In the genomic region with DNA sequence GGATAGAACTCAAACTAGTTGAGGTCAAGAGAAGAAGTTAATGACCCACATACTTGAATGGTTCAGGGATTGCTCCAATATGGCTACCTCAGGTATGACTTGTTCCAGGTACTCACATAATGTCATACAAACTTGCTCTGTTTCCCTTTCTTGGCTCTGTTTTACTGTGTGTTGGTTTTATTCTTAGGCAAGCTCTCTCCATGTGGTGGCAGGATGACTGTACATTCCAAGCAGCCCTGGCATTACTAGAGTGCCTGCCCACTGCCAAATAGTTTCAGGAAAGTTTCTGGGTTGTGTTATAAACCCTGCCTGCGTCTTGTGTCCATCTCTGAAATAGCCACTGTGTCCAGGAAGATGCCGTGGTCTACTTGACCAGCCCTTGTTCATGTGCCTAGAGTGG, we compare ENCODE assay signal across 21 cellular contexts.
DNase-seq lines count a peak whose midpoint lies in the region; ATAC-seq, FAIRE-seq and TF ChIP-seq lines count a peak whose summit lies in the region.
"Had no signal": no experiment of that assay in that cellular context is flagged by ENCODE, and none has a peak within 500 bp of the region (broad histone marks: within the 10 kb centered on the region; RNA-seq: fewer than 3 reads in every experiment).

No MANE protein-coding gene starts in this region.

- H3K27me3 Mint-ChIP-seq in WTC11 (ENCODE audit: low read depth), result no peaks in the 10 kb centered on the region
- H3K27me3 Mint-ChIP-seq: CD8-positive, alpha-beta memory T cell had no signal

- peaks cover 42% of the 10 kb centered on the region for H3K9me3 Mint-ChIP-seq in WTC11

- FAIRE-seq in RCC 7860 (lab: Jason Lieb, UNC), result no peak
- FAIRE-seq: D721Med, GM12892, GM18507 had no signal

- CTCF ChIA-PET in WTC11 (lab: Charles Lee), result interaction anchor here (0.9 to 1.5 kb wide), 2 partner anchors 19 to 496 kb away, joined by 3 to 6 read pairs; no protein-coding TSS in a partner anchor

- H3K4me3 ChIP-seq in AG10803 (ENCODE audit: low read length), result no peak overlapping the region
- H3K4me3 ChIP-seq: MG63, SJCRH30 had no signal

- no peak overlapping the region for H3K4me3 Mint-ChIP-seq in WTC11
- H3K4me3 Mint-ChIP-seq: CD8-positive, alpha-beta memory T cell had no signal

- H3K4me1 Mint-ChIP-seq in WTC11, result peaks cover 9% of the 10 kb centered on the region
- H3K4me1 Mint-ChIP-seq: CD8-positive, alpha-beta memory T cell had no signal

- no peak overlapping the region for H3K27ac Mint-ChIP-seq in WTC11
- H3K27ac Mint-ChIP-seq: CD8-positive, alpha-beta memory T cell had no signal

- H3K36me3 Mint-ChIP-seq in WTC11, result peaks cover 44% of the 10 kb centered on the region
- H3K36me3 Mint-ChIP-seq: CD8-positive, alpha-beta memory T cell had no signal

- POLR2A ChIA-PET in WTC11 (lab: Charles Lee), result interaction anchor here (1.7 kb wide), 1 partner anchor 17 kb away, joined by 4 read pairs; no protein-coding TSS in a partner anchor

- TF ChIP-seq CTCF in AG10803 (conservative IDR thresholded peaks at IDR 0.05; ENCODE audit: low read length), result no peak
- no peak for TF ChIP-seq CTCF in WTC11 (IDR thresholded peaks at IDR 0.05)

- DNase-seq in AG10803 (ENCODE audit: low read depth) (peak; percentile 20), RCC 7860 (ENCODE audit: low spot score) (peak; percentile 26), glomerular visceral epithelial cell (ENCODE audit: extremely low spot score) (peak; percentile 60), renal cortical epithelial cell (ENCODE audit: low read depth) (peak; percentile 73), RPMI8226 (no peak), T-helper 9 cell (no peak), WTC11 (ENCODE audit: low spot score) (no peak), activated gamma-delta T cell (lab: John Stamatoyannopoulos, UW) (no peak)
- DNase-seq: C1 segment of cervical spinal cord; CD8-positive, alpha-beta memory T cell; MG63; NCI-H1048; NCI-H1436; NCI-H1930; NCI-H226; NCI-H524 treated with DMSO at 0.1 percent for 48 hours; PC-3; SJCRH30 had no signal

- no peak for ATAC-seq in WTC11
- ATAC-seq: PC-3 had no signal

TF ChIP-seq in WTC11, 78 proteins besides CTCF, POLR2A, EP300 and RAD21:
- no peak for TF ChIP-seq MAX (CRISPR knock-in tag; IDR thresholded peaks at IDR 0.05)
- no peak for TF ChIP-seq AR (CRISPR knock-in tag; IDR thresholded peaks at IDR 0.05)
- no peak for TF ChIP-seq IRF2 (CRISPR knock-in tag; IDR thresholded peaks at IDR 0.05; ENCODE audit: borderline replicate concordance, low read depth)
- no peak for TF ChIP-seq NFATC4 (CRISPR knock-in tag; IDR thresholded peaks at IDR 0.05)
- no peak for TF ChIP-seq ZNF416 (CRISPR knock-in tag; IDR thresholded peaks at IDR 0.05)
- TF ChIP-seq NFYB (CRISPR knock-in tag; conservative IDR thresholded peaks at IDR 0.05; ENCODE audit: low read depth), result no peak
- TF ChIP-seq HMGA2 (CRISPR knock-in tag; IDR thresholded peaks at IDR 0.05), result no peak
- no peak for TF ChIP-seq TEAD4 (CRISPR knock-in tag; IDR thresholded peaks at IDR 0.05)
- no peak for TF ChIP-seq ETV6 (CRISPR knock-in tag; IDR thresholded peaks at IDR 0.05)
- no peak for TF ChIP-seq HMGXB4 (CRISPR knock-in tag; IDR thresholded peaks at IDR 0.05)
- TF ChIP-seq, protein P1, sequence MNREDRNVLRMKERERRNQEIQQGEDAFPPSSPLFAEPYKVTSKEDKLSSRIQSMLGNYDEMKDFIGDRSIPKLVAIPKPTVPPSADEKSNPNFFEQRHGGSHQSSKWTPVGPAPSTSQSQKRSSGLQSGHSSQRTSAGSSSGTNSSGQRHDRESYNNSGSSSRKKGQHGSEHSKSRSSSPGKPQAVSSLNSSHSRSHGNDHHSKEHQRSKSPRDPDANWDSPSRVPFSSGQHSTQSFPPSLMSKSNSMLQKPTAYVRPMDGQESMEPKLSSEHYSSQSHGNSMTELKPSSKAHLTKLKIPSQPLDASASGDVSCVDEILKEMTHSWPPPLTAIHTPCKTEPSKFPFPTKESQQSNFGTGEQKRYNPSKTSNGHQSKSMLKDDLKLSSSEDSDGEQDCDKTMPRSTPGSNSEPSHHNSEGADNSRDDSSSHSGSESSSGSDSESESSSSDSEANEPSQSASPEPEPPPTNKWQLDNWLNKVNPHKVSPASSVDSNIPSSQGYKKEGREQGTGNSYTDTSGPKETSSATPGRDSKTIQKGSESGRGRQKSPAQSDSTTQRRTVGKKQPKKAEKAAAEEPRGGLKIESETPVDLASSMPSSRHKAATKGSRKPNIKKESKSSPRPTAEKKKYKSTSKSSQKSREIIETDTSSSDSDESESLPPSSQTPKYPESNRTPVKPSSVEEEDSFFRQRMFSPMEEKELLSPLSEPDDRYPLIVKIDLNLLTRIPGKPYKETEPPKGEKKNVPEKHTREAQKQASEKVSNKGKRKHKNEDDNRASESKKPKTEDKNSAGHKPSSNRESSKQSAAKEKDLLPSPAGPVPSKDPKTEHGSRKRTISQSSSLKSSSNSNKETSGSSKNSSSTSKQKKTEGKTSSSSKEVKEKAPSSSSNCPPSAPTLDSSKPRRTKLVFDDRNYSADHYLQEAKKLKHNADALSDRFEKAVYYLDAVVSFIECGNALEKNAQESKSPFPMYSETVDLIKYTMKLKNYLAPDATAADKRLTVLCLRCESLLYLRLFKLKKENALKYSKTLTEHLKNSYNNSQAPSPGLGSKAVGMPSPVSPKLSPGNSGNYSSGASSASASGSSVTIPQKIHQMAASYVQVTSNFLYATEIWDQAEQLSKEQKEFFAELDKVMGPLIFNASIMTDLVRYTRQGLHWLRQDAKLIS (CRISPR knock-in tag; IDR thresholded peaks at IDR 0.05; ENCODE audit: borderline replicate concordance), result no peak

Comparison
In these comparisons a context has a peak if more than half of its experiments do, and no peak if none do; other contexts are left out.
1. DNase-seq: peak in AG10803 (single experiment), RCC 7860 (single experiment), glomerular visceral epithelial cell (single experiment) and renal cortical epithelial cell (single experiment); none in RPMI8226 (single experiment), T-helper 9 cell (single experiment), WTC11 (single experiment) and activated gamma-delta T cell (single experiment).